25 cellular contexts compared by ENCODE assay signal in the genomic region with DNA sequence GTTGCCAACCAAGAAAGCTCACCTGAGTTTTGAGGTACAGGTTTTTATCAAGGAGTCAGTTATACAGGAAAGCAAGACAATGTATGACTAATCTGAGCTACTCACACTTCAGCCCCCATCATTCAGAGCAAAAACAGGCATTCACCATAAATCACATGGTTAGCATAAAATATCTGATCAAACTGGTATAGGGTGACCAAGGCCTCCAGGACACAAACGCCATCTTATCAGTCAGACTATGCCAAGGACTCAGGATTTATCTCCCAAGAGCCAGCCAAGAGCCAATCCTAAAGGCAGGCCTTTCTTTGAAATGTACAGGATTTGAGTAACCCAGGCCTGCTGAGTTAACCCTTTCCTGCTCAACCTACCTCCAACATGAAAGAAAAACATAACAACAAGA.
DNase-seq lines count a peak whose midpoint lies in the region; ATAC-seq and TF ChIP-seq lines count a peak whose summit lies in the region.
"Had no signal": no experiment of that assay in that cellular context is flagged by ENCODE, and none has a peak within 500 bp of the region (broad histone marks: within the 10 kb centered on the region; RNA-seq: fewer than 3 reads in every experiment).

No MANE protein-coding gene starts in this region.

- H3K9me3 Mint-ChIP-seq in activated T-cell treated with anti-CD3 and anti-CD28 coated beads, Interleukin-2, amount 50 U/mL, for 72 hours = no peaks in the 10 kb centered on the region
- H3K9me3 Mint-ChIP-seq in WTC11 (no peaks in the 10 kb centered on the region), type B pancreatic cell (peaks cover 4% of the 10 kb centered on the region), Caco-2 (ENCODE audit: unreplicated experiment) (no peaks in the 10 kb centered on the region)
- H3K9me3 Mint-ChIP-seq: HFFc6, IgD-negative memory B cell had no signal

- no peaks in the 10 kb centered on the region for H3K9me3 ChIP-seq in Caco-2
- H3K9me3 ChIP-seq: HAP-1 had no signal

- intact Hi-C loops in Caco-2 (cut with micrococcal nuclease; ENCODE audit: unreplicated experiment) = no loop called here

- BruUV-seq in Caco-2 (replicated peaks; lab: Mats Ljungman, UMichigan) = no TSS peak

- no peaks in the 10 kb centered on the region for H3K4me1 Mint-ChIP-seq in activated T-cell treated with anti-CD3 and anti-CD28 coated beads, Interleukin-2, amount 50 U/mL, for 72 hours (ENCODE audit: low read depth)
- H3K4me1 Mint-ChIP-seq in WTC11 (peaks cover 7% of the 10 kb centered on the region), type B pancreatic cell (ENCODE audit: unreplicated experiment) (peaks cover 22% of the 10 kb centered on the region), Caco-2 (ENCODE audit: low read depth, unreplicated experiment) (no peaks in the 10 kb centered on the region)

- TF ChIP-seq CTCF in WTC11 (IDR thresholded peaks at IDR 0.05) (no peak), type B pancreatic cell (conservative IDR thresholded peaks at IDR 0.05) (no peak), Caco-2 (IDR thresholded peaks at IDR 0.05; ENCODE audit: insufficient read depth in 1 of 2, low read depth in 1 of 2, low read length in 1 of 2, severe bottlenecking in 1 of 2, unreplicated experiment in 1 of 2) (no peak)

- H3K27me3 Mint-ChIP-seq in activated T-cell treated with anti-CD3 and anti-CD28 coated beads, Interleukin-2, amount 50 U/mL, for 72 hours (ENCODE audit: low read depth) = no peaks in the 10 kb centered on the region
- no peaks in the 10 kb centered on the region for H3K27me3 Mint-ChIP-seq in WTC11 (ENCODE audit: low read depth)
- H3K27me3 Mint-ChIP-seq in type B pancreatic cell = no peaks in the 10 kb centered on the region
- H3K27me3 Mint-ChIP-seq in Caco-2 (ENCODE audit: insufficient read depth, unreplicated experiment) = peaks cover 3% of the 10 kb centered on the region
- H3K27me3 Mint-ChIP-seq: IgD-negative memory B cell had no signal

- no peaks in the 10 kb centered on the region for H3K4me1 ChIP-seq in Caco-2
- H3K4me1 ChIP-seq: HAP-1 had no signal

- no peaks in the 10 kb centered on the region for H3K27me3 ChIP-seq in Caco-2 (replicated peaks; ENCODE audit: control insufficient read depth, insufficient read depth, low read length)

- no peak for ATAC-seq in activated T-cell treated with anti-CD3 and anti-CD28 coated beads, Interleukin-2, amount 50 U/mL, for 72 hours (replicated peaks in 1 of 2)
- ATAC-seq in WTC11 (peak; percentile 57), GM18907 (IDR thresholded peaks at IDR 0.05; ENCODE audit: unreplicated experiment) (no peak)

- no peaks in the 10 kb centered on the region for H3K36me3 ChIP-seq in Caco-2 (ENCODE audit: control insufficient read depth, insufficient read depth, low read length)
- H3K36me3 ChIP-seq: HAP-1 had no signal

- POLR2A ChIA-PET in WTC11 (lab: Charles Lee) (no interaction called here), Caco-2 (lab: Charles Lee) (no interaction called here)

- peak overlapping the region; percentile 51 for H3K27ac Mint-ChIP-seq in activated T-cell treated with anti-CD3 and anti-CD28 coated beads, Interleukin-2, amount 50 U/mL, for 72 hours
- no peak overlapping the region for H3K27ac Mint-ChIP-seq in WTC11
- peak overlapping the region; percentile 25 for H3K27ac Mint-ChIP-seq in type B pancreatic cell
- H3K27ac Mint-ChIP-seq in Caco-2 (ENCODE audit: unreplicated experiment) = no peak overlapping the region
- H3K27ac Mint-ChIP-seq: HFFc6, IgD-negative memory B cell had no signal

- H3K36me3 Mint-ChIP-seq in activated T-cell treated with anti-CD3 and anti-CD28 coated beads, Interleukin-2, amount 50 U/mL, for 72 hours (ENCODE audit: insufficient read depth in 2 of 2) = no peaks in the 10 kb centered on the region
- H3K36me3 Mint-ChIP-seq in WTC11 (no peaks in the 10 kb centered on the region), type B pancreatic cell (no peaks in the 10 kb centered on the region), Caco-2 (ENCODE audit: insufficient read depth, unreplicated experiment) (no peaks in the 10 kb centered on the region)
- H3K36me3 Mint-ChIP-seq: IgD-negative memory B cell had no signal

- CTCF ChIA-PET in WTC11 (lab: Charles Lee) (interaction anchor here (0.6 kb wide), 1 partner anchor 11 kb away, joined by 4 read pairs; no protein-coding TSS in a partner anchor), Caco-2 (lab: Charles Lee) (no interaction called here)

- no peak overlapping the region for H3K4me3 Mint-ChIP-seq in activated T-cell treated with anti-CD3 and anti-CD28 coated beads, Interleukin-2, amount 50 U/mL, for 72 hours
- H3K4me3 Mint-ChIP-seq in WTC11 (no peak overlapping the region), type B pancreatic cell (no peak overlapping the region), Caco-2 (ENCODE audit: unreplicated experiment) (no peak overlapping the region)
- H3K4me3 Mint-ChIP-seq: HFFc6, IgD-negative memory B cell had no signal

- DNase-seq in activated T-cell treated with anti-CD3 and anti-CD28 coated beads, Interleukin-2, amount 50 U/mL, for 72 hours = no peak
- DNase-seq in activated T-cell treated with anti-CD3 and anti-CD28 coated beads, Interleukin-2, amount 50 U/mL, for 1 hour = no peak
- DNase-seq in WTC11 (ENCODE audit: low spot score) = no peak
- DNase-seq in iPS-NIHi11 (ENCODE audit: low spot score) = peak; percentile 14
- no peak for DNase-seq in type B pancreatic cell (ENCODE audit: extremely low spot score, unreplicated experiment)
- no peak for DNase-seq in Caco-2
- DNase-seq in hypothalamus (lab: John Stamatoyannopoulos, UW) = no peak
- DNase-seq: 8988T, ACHN, DMS153, DND-41, HFFc6, NCI-H1092, NCI-H1436, NCI-H187, NCI-H2171 treated with DMSO at 0.1 percent for 48 hours, NCI-H345, NCI-H510A treated with DMSO at 0.1 percent for 48 hours, PC-9, SHP77 treated with DMSO at 0.1 percent for 48 hours had no signal

- no peak overlapping the region for H3K4me3 ChIP-seq in Caco-2 (ENCODE audit: low read depth, low read length)
- H3K4me3 ChIP-seq: GM23248, HAP-1, PC-9, SK-N-MC had no signal

TF ChIP-seq in WTC11, 78 proteins besides CTCF, POLR2A, EP300 and RAD21 (continues in another document):
- TF ChIP-seq MXD4 (CRISPR knock-in tag; IDR thresholded peaks at IDR 0.05; ENCODE audit: borderline replicate concordance) (no peak), HMGA2 (CRISPR knock-in tag; IDR thresholded peaks at IDR 0.05) (no peak), ZNF416 (CRISPR knock-in tag; IDR thresholded peaks at IDR 0.05) (no peak), GABPB1 (CRISPR knock-in tag; IDR thresholded peaks at IDR 0.05) (no peak), GTF2I (CRISPR knock-in tag; conservative IDR thresholded peaks at IDR 0.05) (no peak), NFE2L1 (CRISPR knock-in tag; IDR thresholded peaks at IDR 0.05) (no peak), RELA (CRISPR knock-in tag; IDR thresholded peaks at IDR 0.05; ENCODE audit: borderline replicate concordance) (no peak), JUN (CRISPR knock-in tag; IDR thresholded peaks at IDR 0.05) (no peak), ZBTB21 (CRISPR knock-in tag; IDR thresholded peaks at IDR 0.05; ENCODE audit: borderline replicate concordance) (no peak)
- TF ChIP-seq, protein P1, sequence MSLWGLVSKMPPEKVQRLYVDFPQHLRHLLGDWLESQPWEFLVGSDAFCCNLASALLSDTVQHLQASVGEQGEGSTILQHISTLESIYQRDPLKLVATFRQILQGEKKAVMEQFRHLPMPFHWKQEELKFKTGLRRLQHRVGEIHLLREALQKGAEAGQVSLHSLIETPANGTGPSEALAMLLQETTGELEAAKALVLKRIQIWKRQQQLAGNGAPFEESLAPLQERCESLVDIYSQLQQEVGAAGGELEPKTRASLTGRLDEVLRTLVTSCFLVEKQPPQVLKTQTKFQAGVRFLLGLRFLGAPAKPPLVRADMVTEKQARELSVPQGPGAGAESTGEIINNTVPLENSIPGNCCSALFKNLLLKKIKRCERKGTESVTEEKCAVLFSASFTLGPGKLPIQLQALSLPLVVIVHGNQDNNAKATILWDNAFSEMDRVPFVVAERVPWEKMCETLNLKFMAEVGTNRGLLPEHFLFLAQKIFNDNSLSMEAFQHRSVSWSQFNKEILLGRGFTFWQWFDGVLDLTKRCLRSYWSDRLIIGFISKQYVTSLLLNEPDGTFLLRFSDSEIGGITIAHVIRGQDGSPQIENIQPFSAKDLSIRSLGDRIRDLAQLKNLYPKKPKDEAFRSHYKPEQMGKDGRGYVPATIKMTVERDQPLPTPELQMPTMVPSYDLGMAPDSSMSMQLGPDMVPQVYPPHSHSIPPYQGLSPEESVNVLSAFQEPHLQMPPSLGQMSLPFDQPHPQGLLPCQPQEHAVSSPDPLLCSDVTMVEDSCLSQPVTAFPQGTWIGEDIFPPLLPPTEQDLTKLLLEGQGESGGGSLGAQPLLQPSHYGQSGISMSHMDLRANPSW (CRISPR knock-in tag; conservative IDR thresholded peaks at IDR 0.05; ENCODE audit: low read depth) = no peak
- TF ChIP-seq, protein P2, sequence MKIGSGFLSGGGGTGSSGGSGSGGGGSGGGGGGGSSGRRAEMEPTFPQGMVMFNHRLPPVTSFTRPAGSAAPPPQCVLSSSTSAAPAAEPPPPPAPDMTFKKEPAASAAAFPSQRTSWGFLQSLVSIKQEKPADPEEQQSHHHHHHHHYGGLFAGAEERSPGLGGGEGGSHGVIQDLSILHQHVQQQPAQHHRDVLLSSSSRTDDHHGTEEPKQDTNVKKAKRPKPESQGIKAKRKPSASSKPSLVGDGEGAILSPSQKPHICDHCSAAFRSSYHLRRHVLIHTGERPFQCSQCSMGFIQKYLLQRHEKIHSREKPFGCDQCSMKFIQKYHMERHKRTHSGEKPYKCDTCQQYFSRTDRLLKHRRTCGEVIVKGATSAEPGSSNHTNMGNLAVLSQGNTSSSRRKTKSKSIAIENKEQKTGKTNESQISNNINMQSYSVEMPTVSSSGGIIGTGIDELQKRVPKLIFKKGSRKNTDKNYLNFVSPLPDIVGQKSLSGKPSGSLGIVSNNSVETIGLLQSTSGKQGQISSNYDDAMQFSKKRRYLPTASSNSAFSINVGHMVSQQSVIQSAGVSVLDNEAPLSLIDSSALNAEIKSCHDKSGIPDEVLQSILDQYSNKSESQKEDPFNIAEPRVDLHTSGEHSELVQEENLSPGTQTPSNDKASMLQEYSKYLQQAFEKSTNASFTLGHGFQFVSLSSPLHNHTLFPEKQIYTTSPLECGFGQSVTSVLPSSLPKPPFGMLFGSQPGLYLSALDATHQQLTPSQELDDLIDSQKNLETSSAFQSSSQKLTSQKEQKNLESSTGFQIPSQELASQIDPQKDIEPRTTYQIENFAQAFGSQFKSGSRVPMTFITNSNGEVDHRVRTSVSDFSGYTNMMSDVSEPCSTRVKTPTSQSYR (CRISPR knock-in tag; IDR thresholded peaks at IDR 0.05) = no peak

Comparison
In these comparisons a context has a peak if more than half of its experiments do, and no peak if none do; other contexts are left out.
1. H3K27ac Mint-ChIP-seq: peak in activated T-cell treated with anti-CD3 and anti-CD28 coated beads, Interleukin-2, amount 50 U/mL, for 72 hours (single experiment) and type B pancreatic cell (single experiment); none in WTC11 (single experiment) and Caco-2 (single experiment).